ENCODE assay signal across 13 cellular contexts in the genomic region with DNA sequence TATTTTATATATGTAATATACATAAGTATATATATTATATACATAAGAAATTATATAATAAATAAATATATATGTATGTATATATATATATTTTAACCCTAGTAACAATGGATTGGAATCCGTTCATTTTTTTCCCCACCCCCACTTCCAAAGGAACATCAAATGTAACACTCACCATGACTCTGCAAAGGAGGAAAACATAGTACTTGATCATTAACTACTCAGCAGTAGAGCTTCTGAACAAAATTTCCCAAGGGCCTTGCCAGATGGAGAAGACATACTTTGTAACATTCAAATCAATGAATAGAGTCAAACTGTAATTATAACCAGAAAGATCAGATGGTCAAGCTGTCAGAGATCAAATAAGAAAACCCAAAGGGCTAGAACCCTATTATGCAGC.
"Had no signal": no experiment of that assay in that cellular context is flagged by ENCODE, and none has a peak within 500 bp of the region (broad histone marks: within the 10 kb centered on the region; RNA-seq: fewer than 3 reads in every experiment).

No MANE protein-coding gene starts in this region.

- H3K27ac ChIP-seq: ascending aorta, breast epithelium, heart left ventricle, lower lobe of right lung, stomach, VCaP had no signal

- ATAC-seq: heart left ventricle, left colon, lower lobe of right lung, sciatic nerve had no signal

- H3K9me3 ChIP-seq: ascending aorta, breast epithelium, heart left ventricle, lower lobe of right lung, stomach had no signal

- H3K4me3 ChIP-seq: ascending aorta, breast epithelium, heart left ventricle, lower lobe of right lung, stomach had no signal

- H3K27me3 ChIP-seq: ascending aorta, breast epithelium, heart left ventricle, stomach had no signal

- H3K4me1 ChIP-seq: ascending aorta, breast epithelium, heart left ventricle, lower lobe of right lung, stomach had no signal

- H3K36me3 ChIP-seq: ascending aorta, breast epithelium, heart left ventricle, lower lobe of right lung, stomach had no signal

- DNase-seq: activated CD4-positive, alpha-beta T cell treated with anti-CD3 and anti-CD28 coated beads for 1 hour; activated CD4-positive, alpha-beta T cell treated with anti-CD3 and anti-CD28 coated beads, Interleukin-2, amount 50 U/mL, for 48 hours; activated naive CD4-positive, alpha-beta T cell treated with anti-CD3 and anti-CD28 coated beads, Interleukin-2, amount 10 ng/mL, durations not matched to agents 7 days and 5 days; activated T-cell treated with anti-CD3 and anti-CD28 coated beads, Interleukin-2, amount 50 U/mL, for 24 hours; effector memory CD4-positive, alpha-beta T cell; heart left ventricle; left colon; lower lobe of right lung; stomach had no signal
